ENCODE assay signal across 1 cellular context in the genomic region with DNA sequence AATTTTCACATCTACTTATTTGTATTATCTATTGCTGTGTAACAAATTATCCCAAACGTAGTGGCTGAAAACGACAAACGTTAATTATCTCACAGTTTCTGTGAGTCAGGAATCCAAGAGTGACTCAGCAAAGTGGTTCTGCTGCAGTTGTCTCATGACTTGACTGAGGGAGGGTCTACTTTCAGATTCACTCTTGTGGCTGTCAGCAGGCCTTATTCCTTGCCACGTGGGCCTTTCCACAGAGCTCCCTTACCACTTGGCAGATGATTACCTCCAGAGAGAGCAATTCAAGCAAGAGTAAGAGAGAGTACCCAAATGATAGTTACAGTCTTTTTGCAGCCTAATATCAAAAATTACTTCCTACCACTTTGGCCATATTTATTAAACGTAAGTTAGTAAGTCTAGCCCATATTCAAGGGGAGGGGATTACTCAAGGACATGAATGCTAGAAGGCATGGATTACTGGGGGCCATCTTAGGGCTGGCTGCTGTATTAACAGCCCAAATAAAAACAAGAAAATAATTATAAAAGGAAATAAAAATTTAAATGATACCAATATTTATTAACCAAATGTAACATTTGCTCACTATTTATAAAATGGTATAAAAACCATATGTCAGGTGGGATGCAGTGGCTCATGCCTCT.
TF ChIP-seq lines count a peak whose summit lies in the region.

No MANE protein-coding gene starts in this region.

TF ChIP-seq in K562, 482 proteins besides CTCF, POLR2A, EP300 and RAD21 (continued from another document and continues in another):
- TF ChIP-seq, protein P1, sequence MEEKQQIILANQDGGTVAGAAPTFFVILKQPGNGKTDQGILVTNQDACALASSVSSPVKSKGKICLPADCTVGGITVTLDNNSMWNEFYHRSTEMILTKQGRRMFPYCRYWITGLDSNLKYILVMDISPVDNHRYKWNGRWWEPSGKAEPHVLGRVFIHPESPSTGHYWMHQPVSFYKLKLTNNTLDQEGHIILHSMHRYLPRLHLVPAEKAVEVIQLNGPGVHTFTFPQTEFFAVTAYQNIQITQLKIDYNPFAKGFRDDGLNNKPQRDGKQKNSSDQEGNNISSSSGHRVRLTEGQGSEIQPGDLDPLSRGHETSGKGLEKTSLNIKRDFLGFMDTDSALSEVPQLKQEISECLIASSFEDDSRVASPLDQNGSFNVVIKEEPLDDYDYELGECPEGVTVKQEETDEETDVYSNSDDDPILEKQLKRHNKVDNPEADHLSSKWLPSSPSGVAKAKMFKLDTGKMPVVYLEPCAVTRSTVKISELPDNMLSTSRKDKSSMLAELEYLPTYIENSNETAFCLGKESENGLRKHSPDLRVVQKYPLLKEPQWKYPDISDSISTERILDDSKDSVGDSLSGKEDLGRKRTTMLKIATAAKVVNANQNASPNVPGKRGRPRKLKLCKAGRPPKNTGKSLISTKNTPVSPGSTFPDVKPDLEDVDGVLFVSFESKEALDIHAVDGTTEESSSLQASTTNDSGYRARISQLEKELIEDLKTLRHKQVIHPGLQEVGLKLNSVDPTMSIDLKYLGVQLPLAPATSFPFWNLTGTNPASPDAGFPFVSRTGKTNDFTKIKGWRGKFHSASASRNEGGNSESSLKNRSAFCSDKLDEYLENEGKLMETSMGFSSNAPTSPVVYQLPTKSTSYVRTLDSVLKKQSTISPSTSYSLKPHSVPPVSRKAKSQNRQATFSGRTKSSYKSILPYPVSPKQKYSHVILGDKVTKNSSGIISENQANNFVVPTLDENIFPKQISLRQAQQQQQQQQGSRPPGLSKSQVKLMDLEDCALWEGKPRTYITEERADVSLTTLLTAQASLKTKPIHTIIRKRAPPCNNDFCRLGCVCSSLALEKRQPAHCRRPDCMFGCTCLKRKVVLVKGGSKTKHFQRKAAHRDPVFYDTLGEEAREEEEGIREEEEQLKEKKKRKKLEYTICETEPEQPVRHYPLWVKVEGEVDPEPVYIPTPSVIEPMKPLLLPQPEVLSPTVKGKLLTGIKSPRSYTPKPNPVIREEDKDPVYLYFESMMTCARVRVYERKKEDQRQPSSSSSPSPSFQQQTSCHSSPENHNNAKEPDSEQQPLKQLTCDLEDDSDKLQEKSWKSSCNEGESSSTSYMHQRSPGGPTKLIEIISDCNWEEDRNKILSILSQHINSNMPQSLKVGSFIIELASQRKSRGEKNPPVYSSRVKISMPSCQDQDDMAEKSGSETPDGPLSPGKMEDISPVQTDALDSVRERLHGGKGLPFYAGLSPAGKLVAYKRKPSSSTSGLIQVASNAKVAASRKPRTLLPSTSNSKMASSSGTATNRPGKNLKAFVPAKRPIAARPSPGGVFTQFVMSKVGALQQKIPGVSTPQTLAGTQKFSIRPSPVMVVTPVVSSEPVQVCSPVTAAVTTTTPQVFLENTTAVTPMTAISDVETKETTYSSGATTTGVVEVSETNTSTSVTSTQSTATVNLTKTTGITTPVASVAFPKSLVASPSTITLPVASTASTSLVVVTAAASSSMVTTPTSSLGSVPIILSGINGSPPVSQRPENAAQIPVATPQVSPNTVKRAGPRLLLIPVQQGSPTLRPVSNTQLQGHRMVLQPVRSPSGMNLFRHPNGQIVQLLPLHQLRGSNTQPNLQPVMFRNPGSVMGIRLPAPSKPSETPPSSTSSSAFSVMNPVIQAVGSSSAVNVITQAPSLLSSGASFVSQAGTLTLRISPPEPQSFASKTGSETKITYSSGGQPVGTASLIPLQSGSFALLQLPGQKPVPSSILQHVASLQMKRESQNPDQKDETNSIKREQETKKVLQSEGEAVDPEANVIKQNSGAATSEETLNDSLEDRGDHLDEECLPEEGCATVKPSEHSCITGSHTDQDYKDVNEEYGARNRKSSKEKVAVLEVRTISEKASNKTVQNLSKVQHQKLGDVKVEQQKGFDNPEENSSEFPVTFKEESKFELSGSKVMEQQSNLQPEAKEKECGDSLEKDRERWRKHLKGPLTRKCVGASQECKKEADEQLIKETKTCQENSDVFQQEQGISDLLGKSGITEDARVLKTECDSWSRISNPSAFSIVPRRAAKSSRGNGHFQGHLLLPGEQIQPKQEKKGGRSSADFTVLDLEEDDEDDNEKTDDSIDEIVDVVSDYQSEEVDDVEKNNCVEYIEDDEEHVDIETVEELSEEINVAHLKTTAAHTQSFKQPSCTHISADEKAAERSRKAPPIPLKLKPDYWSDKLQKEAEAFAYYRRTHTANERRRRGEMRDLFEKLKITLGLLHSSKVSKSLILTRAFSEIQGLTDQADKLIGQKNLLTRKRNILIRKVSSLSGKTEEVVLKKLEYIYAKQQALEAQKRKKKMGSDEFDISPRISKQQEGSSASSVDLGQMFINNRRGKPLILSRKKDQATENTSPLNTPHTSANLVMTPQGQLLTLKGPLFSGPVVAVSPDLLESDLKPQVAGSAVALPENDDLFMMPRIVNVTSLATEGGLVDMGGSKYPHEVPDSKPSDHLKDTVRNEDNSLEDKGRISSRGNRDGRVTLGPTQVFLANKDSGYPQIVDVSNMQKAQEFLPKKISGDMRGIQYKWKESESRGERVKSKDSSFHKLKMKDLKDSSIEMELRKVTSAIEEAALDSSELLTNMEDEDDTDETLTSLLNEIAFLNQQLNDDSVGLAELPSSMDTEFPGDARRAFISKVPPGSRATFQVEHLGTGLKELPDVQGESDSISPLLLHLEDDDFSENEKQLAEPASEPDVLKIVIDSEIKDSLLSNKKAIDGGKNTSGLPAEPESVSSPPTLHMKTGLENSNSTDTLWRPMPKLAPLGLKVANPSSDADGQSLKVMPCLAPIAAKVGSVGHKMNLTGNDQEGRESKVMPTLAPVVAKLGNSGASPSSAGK (IDR thresholded peaks at IDR 0.05): peak; percentile 77
- no peak for TF ChIP-seq NCOA4 (IDR thresholded peaks at IDR 0.05; ENCODE audit: partially characterized antibody)
- no peak for TF ChIP-seq CBX5 (IDR thresholded peaks at IDR 0.05; ENCODE audit: borderline replicate concordance, low read depth)
- TF ChIP-seq PTBP1 (IDR thresholded peaks at IDR 0.05; ENCODE audit: low read depth, low read length): no peak
- TF ChIP-seq NR1H2 (CRISPR knock-in tag; IDR thresholded peaks at IDR 0.05): no peak
- TF ChIP-seq CBFB (CRISPR knock-in tag; IDR thresholded peaks at IDR 0.05): no peak
- TF ChIP-seq RBM22 (IDR thresholded peaks at IDR 0.05; ENCODE audit: low read depth, low read length, poor library complexity, severe bottlenecking): no peak
- no peak for TF ChIP-seq ZNF124 (CRISPR knock-in tag; IDR thresholded peaks at IDR 0.05)
- TF ChIP-seq, protein P2, sequence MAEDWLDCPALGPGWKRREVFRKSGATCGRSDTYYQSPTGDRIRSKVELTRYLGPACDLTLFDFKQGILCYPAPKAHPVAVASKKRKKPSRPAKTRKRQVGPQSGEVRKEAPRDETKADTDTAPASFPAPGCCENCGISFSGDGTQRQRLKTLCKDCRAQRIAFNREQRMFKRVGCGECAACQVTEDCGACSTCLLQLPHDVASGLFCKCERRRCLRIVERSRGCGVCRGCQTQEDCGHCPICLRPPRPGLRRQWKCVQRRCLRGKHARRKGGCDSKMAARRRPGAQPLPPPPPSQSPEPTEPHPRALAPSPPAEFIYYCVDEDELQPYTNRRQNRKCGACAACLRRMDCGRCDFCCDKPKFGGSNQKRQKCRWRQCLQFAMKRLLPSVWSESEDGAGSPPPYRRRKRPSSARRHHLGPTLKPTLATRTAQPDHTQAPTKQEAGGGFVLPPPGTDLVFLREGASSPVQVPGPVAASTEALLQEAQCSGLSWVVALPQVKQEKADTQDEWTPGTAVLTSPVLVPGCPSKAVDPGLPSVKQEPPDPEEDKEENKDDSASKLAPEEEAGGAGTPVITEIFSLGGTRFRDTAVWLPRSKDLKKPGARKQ (CRISPR knock-in tag; IDR thresholded peaks at IDR 0.05): no peak
- TF ChIP-seq MXI1 (IDR thresholded peaks at IDR 0.05; ENCODE audit: low read depth, low read length): no peak
- 0 out of 4 replicates have a peak, but pooled peaks of 1 of the 2 experiments have one; percentile 14 for TF ChIP-seq MAZ (CRISPR knock-in tag; conservative IDR thresholded peaks at IDR 0.05 in 1 of 2, IDR thresholded peaks at IDR 0.05 in 1 of 2)
- no peak for TF ChIP-seq CCNT2 (IDR thresholded peaks at IDR 0.05; ENCODE audit: borderline replicate concordance, extremely low read depth, insufficient read length, low read depth, low read length)
- TF ChIP-seq E2F3 (CRISPR knock-in tag; IDR thresholded peaks at IDR 0.05): no peak
- TF ChIP-seq NR2C2 (CRISPR knock-in tag; IDR thresholded peaks at IDR 0.05): no peak
- TF ChIP-seq NR2C2 (tag; IDR thresholded peaks at IDR 0.05): no peak
- TF ChIP-seq DACH1 (IDR thresholded peaks at IDR 0.05; ENCODE audit: partially characterized antibody): peak; percentile 59
- TF ChIP-seq NR4A1 (CRISPR knock-in tag; IDR thresholded peaks at IDR 0.05): no peak
- TF ChIP-seq NR4A1 (tag; IDR thresholded peaks at IDR 0.05): peak; percentile 44; the same call in 1 of the 2 replicates
- TF ChIP-seq, protein P3, sequence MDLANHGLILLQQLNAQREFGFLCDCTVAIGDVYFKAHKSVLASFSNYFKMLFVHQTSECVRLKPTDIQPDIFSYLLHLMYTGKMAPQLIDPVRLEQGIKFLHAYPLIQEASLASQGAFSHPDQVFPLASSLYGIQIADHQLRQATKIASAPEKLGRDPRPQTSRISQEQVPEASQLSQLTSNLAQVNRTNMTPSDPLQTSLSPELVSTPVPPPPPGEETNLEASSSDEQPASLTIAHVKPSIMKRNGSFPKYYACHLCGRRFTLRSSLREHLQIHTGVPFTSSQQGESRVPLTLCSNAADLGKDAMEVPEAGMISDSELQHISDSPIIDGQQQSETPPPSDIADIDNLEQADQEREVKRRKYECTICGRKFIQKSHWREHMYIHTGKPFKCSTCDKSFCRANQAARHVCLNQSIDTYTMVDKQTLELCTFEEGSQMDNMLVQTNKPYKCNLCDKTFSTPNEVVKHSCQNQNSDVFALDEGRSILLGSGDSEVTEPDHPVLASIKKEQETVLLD (IDR thresholded peaks at IDR 0.05): no peak
- TF ChIP-seq RHOXF2B (CRISPR knock-in tag; conservative IDR thresholded peaks at IDR 0.05): no peak
- no peak for TF ChIP-seq EZH2 (IDR thresholded peaks at IDR 0.05; ENCODE audit: borderline replicate concordance, low read depth, low read length)
- TF ChIP-seq PML (IDR thresholded peaks at IDR 0.05; ENCODE audit: low read length): no peak
- TF ChIP-seq, protein P4, sequence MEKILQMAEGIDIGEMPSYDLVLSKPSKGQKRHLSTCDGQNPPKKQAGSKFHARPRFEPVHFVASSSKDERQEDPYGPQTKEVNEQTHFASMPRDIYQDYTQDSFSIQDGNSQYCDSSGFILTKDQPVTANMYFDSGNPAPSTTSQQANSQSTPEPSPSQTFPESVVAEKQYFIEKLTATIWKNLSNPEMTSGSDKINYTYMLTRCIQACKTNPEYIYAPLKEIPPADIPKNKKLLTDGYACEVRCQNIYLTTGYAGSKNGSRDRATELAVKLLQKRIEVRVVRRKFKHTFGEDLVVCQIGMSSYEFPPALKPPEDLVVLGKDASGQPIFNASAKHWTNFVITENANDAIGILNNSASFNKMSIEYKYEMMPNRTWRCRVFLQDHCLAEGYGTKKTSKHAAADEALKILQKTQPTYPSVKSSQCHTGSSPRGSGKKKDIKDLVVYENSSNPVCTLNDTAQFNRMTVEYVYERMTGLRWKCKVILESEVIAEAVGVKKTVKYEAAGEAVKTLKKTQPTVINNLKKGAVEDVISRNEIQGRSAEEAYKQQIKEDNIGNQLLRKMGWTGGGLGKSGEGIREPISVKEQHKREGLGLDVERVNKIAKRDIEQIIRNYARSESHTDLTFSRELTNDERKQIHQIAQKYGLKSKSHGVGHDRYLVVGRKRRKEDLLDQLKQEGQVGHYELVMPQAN (IDR thresholded peaks at IDR 0.05; ENCODE audit: borderline replicate concordance): peak; percentile 72; the same call in 1 of the 2 replicates
- no peak for TF ChIP-seq CHCHD3 (CRISPR knock-in tag; IDR thresholded peaks at IDR 0.05)
- peak; percentile 83 for TF ChIP-seq SMARCA4 (IDR thresholded peaks at IDR 0.05)
- TF ChIP-seq, protein P5, sequence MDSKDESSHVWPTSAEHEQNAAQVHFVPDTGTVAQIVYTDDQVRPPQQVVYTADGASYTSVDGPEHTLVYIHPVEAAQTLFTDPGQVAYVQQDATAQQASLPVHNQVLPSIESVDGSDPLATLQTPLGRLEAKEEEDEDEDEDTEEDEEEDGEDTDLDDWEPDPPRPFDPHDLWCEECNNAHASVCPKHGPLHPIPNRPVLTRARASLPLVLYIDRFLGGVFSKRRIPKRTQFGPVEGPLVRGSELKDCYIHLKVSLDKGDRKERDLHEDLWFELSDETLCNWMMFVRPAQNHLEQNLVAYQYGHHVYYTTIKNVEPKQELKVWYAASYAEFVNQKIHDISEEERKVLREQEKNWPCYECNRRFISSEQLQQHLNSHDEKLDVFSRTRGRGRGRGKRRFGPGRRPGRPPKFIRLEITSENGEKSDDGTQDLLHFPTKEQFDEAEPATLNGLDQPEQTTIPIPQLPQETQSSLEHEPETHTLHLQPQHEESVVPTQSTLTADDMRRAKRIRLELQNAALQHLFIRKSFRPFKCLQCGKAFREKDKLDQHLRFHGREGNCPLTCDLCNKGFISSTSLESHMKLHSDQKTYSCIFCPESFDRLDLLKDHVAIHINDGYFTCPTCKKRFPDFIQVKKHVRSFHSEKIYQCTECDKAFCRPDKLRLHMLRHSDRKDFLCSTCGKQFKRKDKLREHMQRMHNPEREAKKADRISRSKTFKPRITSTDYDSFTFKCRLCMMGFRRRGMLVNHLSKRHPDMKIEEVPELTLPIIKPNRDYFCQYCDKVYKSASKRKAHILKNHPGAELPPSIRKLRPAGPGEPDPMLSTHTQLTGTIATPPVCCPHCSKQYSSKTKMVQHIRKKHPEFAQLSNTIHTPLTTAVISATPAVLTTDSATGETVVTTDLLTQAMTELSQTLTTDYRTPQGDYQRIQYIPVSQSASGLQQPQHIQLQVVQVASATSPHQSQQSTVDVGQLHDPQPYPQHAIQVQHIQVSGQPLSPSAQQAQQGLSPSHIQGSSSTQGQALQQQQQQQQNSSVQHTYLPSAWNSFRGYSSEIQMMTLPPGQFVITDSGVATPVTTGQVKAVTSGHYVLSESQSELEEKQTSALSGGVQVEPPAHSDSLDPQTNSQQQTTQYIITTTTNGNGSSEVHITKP (IDR thresholded peaks at IDR 0.05; ENCODE audit: partially characterized antibody): no peak
- TF ChIP-seq, protein P6, sequence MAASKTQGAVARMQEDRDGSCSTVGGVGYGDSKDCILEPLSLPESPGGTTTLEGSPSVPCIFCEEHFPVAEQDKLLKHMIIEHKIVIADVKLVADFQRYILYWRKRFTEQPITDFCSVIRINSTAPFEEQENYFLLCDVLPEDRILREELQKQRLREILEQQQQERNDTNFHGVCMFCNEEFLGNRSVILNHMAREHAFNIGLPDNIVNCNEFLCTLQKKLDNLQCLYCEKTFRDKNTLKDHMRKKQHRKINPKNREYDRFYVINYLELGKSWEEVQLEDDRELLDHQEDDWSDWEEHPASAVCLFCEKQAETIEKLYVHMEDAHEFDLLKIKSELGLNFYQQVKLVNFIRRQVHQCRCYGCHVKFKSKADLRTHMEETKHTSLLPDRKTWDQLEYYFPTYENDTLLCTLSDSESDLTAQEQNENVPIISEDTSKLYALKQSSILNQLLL (CRISPR knock-in tag; IDR thresholded peaks at IDR 0.05; ENCODE audit: borderline replicate concordance): no peak
- TF ChIP-seq ZNF316 (IDR thresholded peaks at IDR 0.05): peak; percentile 98
- no peak for TF ChIP-seq ZNF3 (CRISPR knock-in tag; IDR thresholded peaks at IDR 0.05)
- TF ChIP-seq FOXP1 (CRISPR knock-in tag; IDR thresholded peaks at IDR 0.05): no peak
- no peak for TF ChIP-seq ILK (tag; IDR thresholded peaks at IDR 0.05; ENCODE audit: borderline replicate concordance, low read depth)
- TF ChIP-seq SNIP1 (IDR thresholded peaks at IDR 0.05; ENCODE audit: low read depth): no peak
- no peak for TF ChIP-seq ZNF584 (CRISPR knock-in tag; IDR thresholded peaks at IDR 0.05; ENCODE audit: low read depth)
- TF ChIP-seq SIRT6 (IDR thresholded peaks at IDR 0.05; ENCODE audit: low read depth, low read length): no peak
- no peak for TF ChIP-seq ARID2 (IDR thresholded peaks at IDR 0.05)
